1 cellular context compared by ENCODE assay signal in genomic region chr6:96521625-96522468, GRCh38.
TF ChIP-seq lines count a peak whose summit lies in the region.

Gene UFL1, plus strand, starts transcription at chr6:96521806. Its CDS starts 68 bp downstream, at chr6:96521874.

TF ChIP-seq in K562, 482 proteins besides CTCF, POLR2A, EP300 and RAD21 (continued from another document and continues in another):
- TF ChIP-seq BCOR (IDR thresholded peaks at IDR 0.05): peak; percentile 39; the same call in 1 of the 2 replicates
- TF ChIP-seq FOXP4 (CRISPR knock-in tag; IDR thresholded peaks at IDR 0.05; ENCODE audit: borderline replicate concordance): 0 out of 2 replicates have a peak, but pooled peaks have one; percentile 79
- TF ChIP-seq LCOR (CRISPR knock-in tag; IDR thresholded peaks at IDR 0.05): peak; percentile 87
- TF ChIP-seq ELF1 (tag; IDR thresholded peaks at IDR 0.05): peak; percentile 79
- TF ChIP-seq FOXP1 (CRISPR knock-in tag; IDR thresholded peaks at IDR 0.05): peak; percentile 95
- TF ChIP-seq ZNF407 (IDR thresholded peaks at IDR 0.05; ENCODE audit: low read depth): peak; percentile 89
- TF ChIP-seq RBM39 (optimal IDR thresholded peaks at IDR 0.05; ENCODE audit: low read depth, low read length): no peak
- 0 out of 2 replicates have a peak, but pooled peaks have one; percentile 17 for TF ChIP-seq MAFK (IDR thresholded peaks at IDR 0.05; ENCODE audit: low read length)
- 0 out of 2 replicates have a peak, but pooled peaks have one; percentile 15 for TF ChIP-seq NCOA1 (IDR thresholded peaks at IDR 0.05; ENCODE audit: low read depth)
- peak; percentile 72; the same call in 1 of the 2 replicates for TF ChIP-seq NBN (IDR thresholded peaks at IDR 0.05; ENCODE audit: low read depth)
- TF ChIP-seq PCBP2 (IDR thresholded peaks at IDR 0.05; ENCODE audit: low read depth, low read length, poor library complexity, severe bottlenecking): no peak
- peak in 1 of 2 experiments; percentile 25; a peak in 1 of 4 replicates for TF ChIP-seq TBL1XR1 (IDR thresholded peaks at IDR 0.05; ENCODE audit: low read length in 2 of 2)
- TF ChIP-seq CREB5 (CRISPR knock-in tag; IDR thresholded peaks at IDR 0.05): no peak
- TF ChIP-seq BRD9 (IDR thresholded peaks at IDR 0.05; ENCODE audit: low read depth, partially characterized antibody): peak; percentile 53
- peak; percentile 65; the same call in 1 of the 2 replicates for TF ChIP-seq ELF2 (CRISPR knock-in tag; IDR thresholded peaks at IDR 0.05)
- TF ChIP-seq TAF1 (IDR thresholded peaks at IDR 0.05; ENCODE audit: control insufficient read depth, extremely low read depth, insufficient read depth, low read length, severe bottlenecking): peak; percentile 93
- 0 out of 2 replicates have a peak, but pooled peaks have one; percentile 14 for TF ChIP-seq DPF2 (IDR thresholded peaks at IDR 0.05)
- TF ChIP-seq ZNF318 (IDR thresholded peaks at IDR 0.05; ENCODE audit: borderline replicate concordance in 1 of 2, low read depth in 1 of 2): no peak
- no peak for TF ChIP-seq SIX5 (IDR thresholded peaks at IDR 0.05; ENCODE audit: borderline replicate concordance in 1 of 2, insufficient read depth in 1 of 2, low read depth in 1 of 2, low read length in 2 of 2)
- peak in 1 of 2 experiments; percentile 31; a peak in 1 of 4 replicates for TF ChIP-seq MLLT1 (IDR thresholded peaks at IDR 0.05)
- peak; percentile 56 for TF ChIP-seq L3MBTL2 (IDR thresholded peaks at IDR 0.05)
- 0 out of 4 replicates have a peak, but pooled peaks of 1 of the 2 experiments have one; percentile 71 for TF ChIP-seq KDM4B (IDR thresholded peaks at IDR 0.05; ENCODE audit: borderline replicate concordance in 2 of 2, low read depth in 1 of 2)
- peak; percentile 54; the same call in 1 of the 2 replicates for TF ChIP-seq KAT7 (CRISPR knock-in tag; IDR thresholded peaks at IDR 0.05; ENCODE audit: borderline replicate concordance)
- TF ChIP-seq ZNF282 (CRISPR knock-in tag; IDR thresholded peaks at IDR 0.05): no peak
- TF ChIP-seq PATZ1 (CRISPR knock-in tag; IDR thresholded peaks at IDR 0.05; ENCODE audit: borderline replicate concordance): no peak
- no peak for TF ChIP-seq SMARCA5 (IDR thresholded peaks at IDR 0.05)
- no peak for TF ChIP-seq MED1 (CRISPR knock-in tag; IDR thresholded peaks at IDR 0.05; ENCODE audit: borderline replicate concordance)
- TF ChIP-seq MYNN (IDR thresholded peaks at IDR 0.05): peak; percentile 36; the same call in 1 of the 2 replicates
- TF ChIP-seq MYNN (CRISPR knock-in tag; IDR thresholded peaks at IDR 0.05): no peak
